ENCODE assay signal across 12 cellular contexts in the genomic region with DNA sequence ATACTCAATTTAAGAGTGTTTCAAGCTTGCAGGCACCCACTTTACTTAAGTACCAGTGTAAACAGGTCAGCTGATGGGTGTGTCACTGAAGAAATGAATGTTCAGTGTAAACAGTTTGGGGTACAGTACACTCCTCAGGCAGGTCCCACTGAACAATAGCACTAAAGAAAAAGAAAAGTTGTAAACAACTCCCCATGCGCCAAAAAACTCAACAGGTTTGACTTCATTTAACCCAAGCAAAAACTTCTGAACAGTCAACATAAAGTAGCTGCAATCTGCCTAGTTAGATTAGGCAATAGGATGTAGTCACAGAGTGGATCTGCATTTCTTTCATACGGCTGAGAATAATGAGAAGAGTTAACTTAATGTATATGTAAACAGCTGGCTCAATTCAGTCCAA.
DNase-seq lines count a peak whose midpoint lies in the region; ATAC-seq and TF ChIP-seq lines count a peak whose summit lies in the region.
"Had no signal": no experiment of that assay in that cellular context is flagged by ENCODE, and none has a peak within 500 bp of the region (broad histone marks: within the 10 kb centered on the region; RNA-seq: fewer than 3 reads in every experiment).

No MANE protein-coding gene starts in this region.

- H3K9me2 ChIP-seq in Karpas-422 (replicated peaks; ENCODE audit: insufficient read depth, low read length) = no peaks in the 10 kb centered on the region

- POLR2A ChIA-PET in Panc1 (lab: Charles Lee) = no interaction called here

- H3K4me2 ChIP-seq in Karpas-422 (ENCODE audit: low read depth, low read length, poor library complexity, severe bottlenecking) = no peak overlapping the region

- H2AFZ ChIP-seq in Karpas-422 (ENCODE audit: low read length) = no peak overlapping the region

- H3K36me3 ChIP-seq in Panc1 (ENCODE audit: control insufficient read depth, insufficient read depth, low read length) (no peaks in the 10 kb centered on the region), Karpas-422 (ENCODE audit: insufficient read depth, low read length) (no peaks in the 10 kb centered on the region)

- DNase-seq in ELR (ENCODE audit: low read depth) (peak; percentile 56), Panc1 (ENCODE audit: low read depth, low spot score) (peak; percentile 32), foreskin keratinocyte (peak; percentile 42 to 66), GM10266 (ENCODE audit: extremely low spot score) (no peak), anterior cingulate cortex (lab: John Stamatoyannopoulos, UW) (no peak), Karpas-422 (no peak)
- DNase-seq: activated CD8-positive, alpha-beta memory T cell treated with anti-CD3 and anti-CD28 coated beads for 24 hours; COR-L47; NCI-H2107; testis had no signal

- no peak for TF ChIP-seq CTCF in Panc1 (IDR thresholded peaks at IDR 0.05)
- TF ChIP-seq CTCF in foreskin keratinocyte (conservative IDR thresholded peaks at IDR 0.05) = no peak
- TF ChIP-seq CTCF in GM10266 (IDR thresholded peaks at IDR 0.05; ENCODE audit: control insufficient read depth, insufficient read depth, low read depth, missing control alignments) = no peak

- H3K4me1 ChIP-seq in Panc1 (ENCODE audit: control insufficient read depth, insufficient read depth, low read length) (no peaks in the 10 kb centered on the region), foreskin keratinocyte (peaks cover 4% of the 10 kb centered on the region), Karpas-422 (ENCODE audit: low read length) (no peaks in the 10 kb centered on the region)
- H3K4me1 ChIP-seq: testis had no signal

- H4K20me1 ChIP-seq in Karpas-422 (ENCODE audit: insufficient read depth, low read depth, low read length) = no peaks in the 10 kb centered on the region

- in situ Hi-C loops in Panc1 (cut with HindIII; ENCODE audit: low pct_unique_long_range_greater_than_20kb, low sequenced_read_pairs) = no loop called here

- no peak overlapping the region for H3K9ac ChIP-seq in Karpas-422 (ENCODE audit: low read length)

- no peaks in the 10 kb centered on the region for H3K79me2 ChIP-seq in Karpas-422 (ENCODE audit: low read length)

- ATAC-seq in HG02981 (IDR thresholded peaks at IDR 0.05; ENCODE audit: unreplicated experiment) = peak; percentile 20
- no peak for ATAC-seq in Panc1
- ATAC-seq in foreskin keratinocyte = peak; percentile 73
- no peak for ATAC-seq in HG03521 (IDR thresholded peaks at IDR 0.05; ENCODE audit: unreplicated experiment)

- no peaks in the 10 kb centered on the region for H3K27me3 ChIP-seq in Panc1 (ENCODE audit: control insufficient read depth, insufficient read depth, low read length)
- H3K27me3 ChIP-seq in foreskin keratinocyte = no peaks in the 10 kb centered on the region
- H3K27me3 ChIP-seq in Karpas-422 (ENCODE audit: low read length) = no peaks in the 10 kb centered on the region
- H3K27me3 ChIP-seq: testis had no signal

- H3K4me3 ChIP-seq in Panc1 (ENCODE audit: low read depth in 2 of 2, low read length in 2 of 2) = no peak overlapping the region
- H3K4me3 ChIP-seq in Karpas-422 (ENCODE audit: low read length) = no peak overlapping the region
- H3K4me3 ChIP-seq: testis had no signal

- H3K9me3 ChIP-seq in Panc1 (ENCODE audit: control insufficient read depth, insufficient read depth, low read depth, low read length) = no peaks in the 10 kb centered on the region
- no peaks in the 10 kb centered on the region for H3K9me3 ChIP-seq in Karpas-422 (ENCODE audit: low read length)
- H3K9me3 ChIP-seq: testis had no signal

- BruUV-seq in Panc1 (replicated peaks; lab: Mats Ljungman, UMichigan) = no TSS peak

- intact Hi-C loops in Panc1 (cut with micrococcal nuclease; ENCODE audit: unreplicated experiment) = no loop called here

- CTCF ChIA-PET in Panc1 (lab: Charles Lee) = interaction anchor here (0.6 kb wide), 1 partner anchor 100 kb away, joined by 6 read pairs; no protein-coding TSS in a partner anchor

- H3K27ac ChIP-seq in Panc1 (ENCODE audit: low read length) = no peak overlapping the region
- peak overlapping the region; percentile 54 for H3K27ac ChIP-seq in foreskin keratinocyte
- H3K27ac ChIP-seq in Karpas-422 (ENCODE audit: low read length) = no peak overlapping the region
- H3K27ac ChIP-seq: testis had no signal

Comparison
In these comparisons a context has a peak if more than half of its experiments do, and no peak if none do; other contexts are left out.
1. DNase-seq: peak in ELR (single experiment), Panc1 (single experiment) and foreskin keratinocyte (2 of 2); none in GM10266 (single experiment), anterior cingulate cortex (0 of 58) and Karpas-422 (single experiment).
2. ATAC-seq: peak in HG02981 (single experiment) and foreskin keratinocyte (single experiment); none in Panc1 (single experiment) and HG03521 (single experiment).